8 cellular contexts compared by ENCODE assay signal in genomic region chr15:64989331-64990167, GRCh38. TPM values are rescaled to one million over a fixed set of nuclear protein-coding genes. Genes with fewer than 3 reads are reported as not detected.
DNase-seq lines count a peak whose midpoint lies in the region; ATAC-seq, FAIRE-seq and TF ChIP-seq lines count a peak whose summit lies in the region.

Gene SPG21 (minus strand): TSS chr15:64989914. CDS start chr15:64983569, 6,345 bp downstream.

- WGBS in pancreas, 2 donors = 0% methylated on average over 70 to 78 of the region's 78 CpGs
- 0 to 1% methylated on average over 38 to 49 of the region's 78 CpGs for WGBS in thyroid gland, 2 donors

- FAIRE-seq in GM12891 (lab: Jason Lieb, UNC) = peak; percentile 99
- FAIRE-seq in pancreas (lab: Jason Lieb, UNC) = no peak

- H3K36me3 ChIP-seq in pancreas (no peaks in the 10 kb centered on the region), thyroid gland (no peaks in the 10 kb centered on the region)

- H3K4me3 ChIP-seq in pancreas (peak within 1 kb of the TSS; percentile 84 to 94 (median 93)), thyroid gland (replicated peaks in 1 of 3) (peak within 1 kb of the TSS; percentile 70 to 100 (median 100))

- peak within 1 kb of the TSS; percentile 65 to 89 (median 76) for H3K27ac ChIP-seq in pancreas
- H3K27ac ChIP-seq in thyroid gland = peak within 1 kb of the TSS; percentile 90 to 92 (median 92)

- TF ChIP-seq POLR2A in GM12891 (IDR thresholded peaks at IDR 0.05; ENCODE audit: low read depth, low read length) (peak; percentile 76; the same call in 1 of the 2 replicates), thyroid gland (IDR thresholded peaks at IDR 0.05) (peak; percentile 18 to 92)

- DNase-seq in GM12891 (ENCODE audit: insufficient read length, low spot score) (peak; percentile 84), NCI-H1417 treated with DMSO at 0.1 percent for 48 hours (lab: John Stamatoyannopoulos, UW) (peak; percentile 88), SW 1271 (lab: John Stamatoyannopoulos, UW) (peak; percentile 87 to 95), Right ventricle myocardium superior (peak; percentile 96), pancreas (peak; percentile 93 to 97 (median 96)), thyroid gland (peak; percentile 94 to 95)
- DNase-seq in activated naive CD8-positive, alpha-beta T cell treated with anti-CD3 and anti-CD28 coated beads, Interleukin-2, amount 50 U/mL, for 16 hours (ENCODE audit: low read depth, low spot score) = peak; percentile 75

- H3K9me3 ChIP-seq in pancreas (no peaks in the 10 kb centered on the region), thyroid gland (no peaks in the 10 kb centered on the region)

- H3K4me1 ChIP-seq in pancreas (peaks cover 0 to 13% (median 0%) of the 10 kb centered on the region in 3 donors), thyroid gland (peaks cover 0 to 34% of the 10 kb centered on the region in 2 donors)

- ATAC-seq in HG02798 (IDR thresholded peaks at IDR 0.05; ENCODE audit: poor library complexity, unreplicated experiment) (peak; percentile 96), Right ventricle myocardium superior (ENCODE audit: poor library complexity) (peak; percentile 97), pancreas (peak; percentile 95 to 97 (median 96))

- TF ChIP-seq CTCF in pancreas (IDR thresholded peaks at IDR 0.05) = no peak
- TF ChIP-seq CTCF in thyroid gland (IDR thresholded peaks at IDR 0.05) = no peak

- intact Hi-C loops in Right ventricle myocardium superior (cut with DNase I) (no loop called here), pancreas (cut with DNase I) (no loop called here), thyroid gland (cut with DNase I) (loop anchor here (10.0 kb wide), 1 partner anchor 145 kb away; the partner anchor contains the start of gene PLEKHO2)

- H3K27me3 ChIP-seq in pancreas (no peaks in the 10 kb centered on the region), thyroid gland (no peaks in the 10 kb centered on the region)

TF ChIP-seq in GM12891, 5 proteins besides CTCF, POLR2A, EP300 and RAD21:
- TF ChIP-seq POU2F2 (IDR thresholded peaks at IDR 0.05; ENCODE audit: low read depth, low read length) = 0 out of 2 replicates have a peak, but pooled peaks have one; percentile 10
- peak; percentile 88 for TF ChIP-seq SPI1 (IDR thresholded peaks at IDR 0.05; ENCODE audit: low read depth, low read length)
- no peak for TF ChIP-seq TAF1 (IDR thresholded peaks at IDR 0.05; ENCODE audit: low read depth, low read length)
- peak; percentile 78; the same call in 1 of the 2 replicates for TF ChIP-seq POLR2AphosphoS5 (IDR thresholded peaks at IDR 0.05; ENCODE audit: low read depth, low read length)

RNA-seq across cellular contexts. Expression of gene SPG21, which starts in this region (rescaled TPM):
- 43.5 TPM for polyA plus RNA-seq in GM12891 (2012; ENCODE audit: low read depth, missing spikeins)
- total RNA-seq in Right ventricle myocardium superior (44.9 TPM), pancreas (10 to 100 TPM; 26.3 to 40.2 (median 29.5) TPM), thyroid gland (100 to 1,000 TPM; 119 to 149 (median 122) TPM)
- 10 to 100 TPM; 21.1 to 39.1 TPM for polyA plus RNA-seq in pancreas

Comparison
In these comparisons a context has a peak if more than half of its experiments do, and no peak if none do; other contexts are left out.
1. Peak in every context shown above with its lines: DNase-seq, ATAC-seq, H3K4me3 ChIP-seq and H3K27ac ChIP-seq.